8 cellular contexts compared by ENCODE assay signal in the genomic region with DNA sequence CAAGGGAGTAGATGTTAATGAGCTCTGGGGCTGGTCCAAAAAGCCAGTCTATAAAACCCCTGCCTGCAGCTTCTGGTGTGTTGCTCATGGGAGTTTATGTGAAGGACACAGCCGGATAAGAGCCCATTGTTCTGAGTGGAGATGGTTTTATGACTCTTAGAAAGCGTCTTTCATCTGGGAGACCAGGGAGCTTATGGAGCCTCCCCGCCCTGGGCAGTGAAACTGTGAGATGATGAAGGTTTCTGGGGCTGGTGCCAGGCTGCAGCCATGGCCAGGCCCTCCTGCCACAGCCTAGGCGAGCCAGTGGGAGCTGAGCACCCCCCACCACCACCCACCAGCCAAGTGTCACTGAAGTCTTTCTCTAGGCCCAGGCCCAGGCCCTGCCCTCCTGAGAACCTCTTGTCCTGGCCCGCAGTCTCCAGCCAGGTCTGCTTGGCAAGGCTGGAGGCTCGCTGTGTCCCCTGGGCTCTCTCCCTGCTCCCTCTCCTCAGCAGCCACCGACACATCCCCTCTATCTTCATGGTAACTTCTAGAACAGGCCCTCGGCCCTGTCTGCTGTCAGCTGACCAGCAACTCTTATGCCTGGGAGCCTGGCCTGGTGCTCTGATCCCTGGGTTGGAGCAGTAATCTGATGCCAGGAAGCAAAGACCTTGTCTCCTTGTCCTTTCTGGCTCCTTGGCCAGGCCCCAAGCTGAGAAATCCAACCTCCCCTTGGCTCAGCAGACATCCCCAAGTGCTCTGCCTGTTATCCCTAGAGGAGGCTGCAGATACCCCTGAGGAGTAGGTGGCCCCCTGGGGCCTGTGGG. TPM values are rescaled to one million over a fixed set of nuclear protein-coding genes. Genes with fewer than 3 reads are reported as not detected.
DNase-seq lines count a peak whose midpoint lies in the region; ATAC-seq and TF ChIP-seq lines count a peak whose summit lies in the region.

No MANE protein-coding gene starts in this region.

- H3K27ac ChIP-seq in C4-2B = peak overlapping the region; percentile 46

- H3K4me3 Mint-ChIP-seq in activated T-helper 17 cell treated with anti-CD3 and anti-CD28 coated beads, Interleukin-2, amount 50 U/mL, for 72 hours = no peak overlapping the region
- H3K4me3 Mint-ChIP-seq in activated CD4-positive, alpha-beta memory T cell treated with anti-CD3 and anti-CD28 coated beads for 36 hours = no peak overlapping the region

- H3K4me1 Mint-ChIP-seq in activated T-helper 17 cell treated with anti-CD3 and anti-CD28 coated beads, Interleukin-2, amount 50 U/mL, for 72 hours = peaks cover 4% of the 10 kb centered on the region
- H3K4me1 Mint-ChIP-seq in activated CD4-positive, alpha-beta memory T cell treated with anti-CD3 and anti-CD28 coated beads for 36 hours (ENCODE audit: low read depth) = no peaks in the 10 kb centered on the region

- TF ChIP-seq CTCF in C4-2B (conservative IDR thresholded peaks at IDR 0.05) = no peak

- H3K36me3 Mint-ChIP-seq in activated T-helper 17 cell treated with anti-CD3 and anti-CD28 coated beads, Interleukin-2, amount 50 U/mL, for 72 hours (ENCODE audit: low read depth) = no peaks in the 10 kb centered on the region
- no peaks in the 10 kb centered on the region for H3K36me3 Mint-ChIP-seq in activated CD4-positive, alpha-beta memory T cell treated with anti-CD3 and anti-CD28 coated beads for 36 hours

- H3K9me3 Mint-ChIP-seq in activated T-helper 17 cell treated with anti-CD3 and anti-CD28 coated beads, Interleukin-2, amount 50 U/mL, for 72 hours = no peaks in the 10 kb centered on the region
- H3K9me3 Mint-ChIP-seq in activated CD4-positive, alpha-beta memory T cell treated with anti-CD3 and anti-CD28 coated beads for 36 hours = no peaks in the 10 kb centered on the region

- DNase-seq in SW480 (ENCODE audit: low spot score) (peak; percentile 65), cardiac septum (ENCODE audit: low spot score) (peak; percentile 76), pons (ENCODE audit: low spot score) (peak; percentile 83), kidney tubule cell (ENCODE audit: low spot score) (no peak)
- no peak for DNase-seq in activated CD4-positive, alpha-beta memory T cell treated with anti-CD3 and anti-CD28 coated beads for 36 hours

- POLR2A ChIA-PET in activated CD4-positive, alpha-beta memory T cell treated with anti-CD3 and anti-CD28 coated beads for 36 hours (lab: Charles Lee) = no interaction called here

- ATAC-seq in activated T-helper 17 cell treated with anti-CD3 and anti-CD28 coated beads, Interleukin-2, amount 50 U/mL, for 72 hours (replicated peaks) = no peak
- ATAC-seq in HG03565 (IDR thresholded peaks at IDR 0.05; ENCODE audit: unreplicated experiment) = no peak

- CTCF ChIA-PET in activated CD4-positive, alpha-beta memory T cell treated with anti-CD3 and anti-CD28 coated beads for 36 hours (lab: Charles Lee) = no interaction called here

- intact Hi-C loops in cardiac septum (cut with DNase I) = loop anchor here (5.0 kb wide), 2 partner anchors 35 to 55 kb away; no protein-coding TSS in a partner anchor
- intact Hi-C loops in activated CD4-positive, alpha-beta memory T cell treated with anti-CD3 and anti-CD28 coated beads for 36 hours (cut with micrococcal nuclease) = no loop called here

- H3K27ac Mint-ChIP-seq in activated T-helper 17 cell treated with anti-CD3 and anti-CD28 coated beads, Interleukin-2, amount 50 U/mL, for 72 hours = no peak overlapping the region
- H3K27ac Mint-ChIP-seq in activated CD4-positive, alpha-beta memory T cell treated with anti-CD3 and anti-CD28 coated beads for 36 hours = no peak overlapping the region

- peaks cover 19% of the 10 kb centered on the region for H3K27me3 Mint-ChIP-seq in activated T-helper 17 cell treated with anti-CD3 and anti-CD28 coated beads, Interleukin-2, amount 50 U/mL, for 72 hours
- H3K27me3 Mint-ChIP-seq in activated CD4-positive, alpha-beta memory T cell treated with anti-CD3 and anti-CD28 coated beads for 36 hours = peaks cover 21% of the 10 kb centered on the region

RNA-seq across cellular contexts. Expression of gene ARHGEF10L, which starts 7.6 kb away (rescaled TPM):
- total RNA-seq in cardiac septum = 59.8 TPM
- not detected for total RNA-seq in activated T-helper 17 cell treated with anti-CD3 and anti-CD28 coated beads, Interleukin-2, amount 50 U/mL, for 72 hours
- total RNA-seq in activated CD4-positive, alpha-beta memory T cell treated with anti-CD3 and anti-CD28 coated beads for 36 hours = not detected

Comparison
In these comparisons a context has a peak if more than half of its experiments do, and no peak if none do; other contexts are left out.
1. DNase-seq: peak in SW480 (single experiment), cardiac septum (single experiment) and pons (single experiment); none in kidney tubule cell (single experiment) and activated CD4-positive, alpha-beta memory T cell treated with anti-CD3 and anti-CD28 coated beads for 36 hours (single experiment).
2. RNA of gene ARHGEF10L, which starts 7.6 kb away (total RNA-seq): 59.8 TPM in cardiac septum (single experiment); not detected in activated T-helper 17 cell treated with anti-CD3 and anti-CD28 coated beads, Interleukin-2, amount 50 U/mL, for 72 hours and not detected in activated CD4-positive, alpha-beta memory T cell treated with anti-CD3 and anti-CD28 coated beads for 36 hours; every median in the first group is over 10 times any median in the second.